8 cellular contexts compared by ENCODE assay signal in genomic region chr5:71757590-71758543, GRCh38. TPM values are rescaled to one million over a fixed set of nuclear protein-coding genes. Genes with fewer than 3 reads are reported as not detected.
DNase-seq lines count a peak whose midpoint lies in the region; ATAC-seq and TF ChIP-seq lines count a peak whose summit lies in the region.

No MANE protein-coding gene starts in this region.

- H3K4me1 ChIP-seq in Loucy (ENCODE audit: insufficient read depth, low read length, poor library complexity, severe bottlenecking): peaks cover 2% of the 10 kb centered on the region
- no peaks in the 10 kb centered on the region for H3K4me1 ChIP-seq in body of pancreas
- H3K4me1 ChIP-seq in smooth muscle cell (ENCODE audit: low read depth): no peaks in the 10 kb centered on the region

- peak; percentile 53 for DNase-seq in DMS79 (lab: John Stamatoyannopoulos, UW)
- peak; percentile 56 to 80 for DNase-seq in SW 1271 (lab: John Stamatoyannopoulos, UW)
- DNase-seq in body of pancreas: peak; percentile 59 to 71 (median 65)
- peak; percentile 76 for DNase-seq in iPS-NIHi7 (ENCODE audit: extremely low spot score)
- peak; percentile 1 for DNase-seq in smooth muscle cell (lab: John Stamatoyannopoulos, UW; ENCODE audit: unreplicated experiment)

- no peaks in the 10 kb centered on the region for H3K79me2 ChIP-seq in Loucy (ENCODE audit: insufficient read depth, low read length)
- H3K79me2 ChIP-seq in smooth muscle cell (ENCODE audit: low read depth): no peaks in the 10 kb centered on the region

- TF ChIP-seq CTCF in Loucy (conservative IDR thresholded peaks at IDR 0.05; ENCODE audit: low read length): peak; percentile 84
- TF ChIP-seq CTCF in body of pancreas (IDR thresholded peaks at IDR 0.05): peak; percentile 27 to 80 (median 72)
- peak; percentile 72 for TF ChIP-seq CTCF in smooth muscle cell (IDR thresholded peaks at IDR 0.05; ENCODE audit: borderline replicate concordance, insufficient read depth, poor library complexity, severe bottlenecking)

- H3K4me3 ChIP-seq in Loucy (ENCODE audit: low read length, poor library complexity, severe bottlenecking) (peak overlapping the region; percentile 33), body of pancreas (no peak overlapping the region), smooth muscle cell (no peak overlapping the region)

- WGBS in body of pancreas, 2 donors: 9 to 13% methylated on average over 14 of the region's 14 CpGs
- WGBS in smooth muscle cell (ENCODE audit: low lambda C conversion rate): 47% methylated on average over 14 of the region's 14 CpGs

- H3F3A ChIP-seq in Loucy (ENCODE audit: low read depth) (no peaks in the 10 kb centered on the region), smooth muscle cell (ENCODE audit: low read depth) (no peaks in the 10 kb centered on the region)

- H3K9me3 ChIP-seq in Loucy (ENCODE audit: insufficient read depth, low read depth, low read length) (no peaks in the 10 kb centered on the region), body of pancreas (no peaks in the 10 kb centered on the region), smooth muscle cell (replicated peaks; ENCODE audit: low read depth) (no peaks in the 10 kb centered on the region)

- no peaks in the 10 kb centered on the region for H3K36me3 ChIP-seq in Loucy (ENCODE audit: insufficient read depth, low read length)
- H3K36me3 ChIP-seq in body of pancreas (replicated peaks in 1 of 2; ENCODE audit: insufficient read depth in 1 of 2, low read depth in 2 of 2): no peaks in the 10 kb centered on the region
- no peaks in the 10 kb centered on the region for H3K36me3 ChIP-seq in smooth muscle cell (ENCODE audit: low read depth)

- intact Hi-C loops in body of pancreas (cut with DNase I): no loop called here

- H3K27me3 ChIP-seq in Loucy (ENCODE audit: insufficient read depth, low read length, poor library complexity, severe bottlenecking) (no peaks in the 10 kb centered on the region), body of pancreas (no peaks in the 10 kb centered on the region), smooth muscle cell (ENCODE audit: low read depth) (no peaks in the 10 kb centered on the region)

- no peaks in the 10 kb centered on the region for H3K9me2 ChIP-seq in Loucy (replicated peaks; ENCODE audit: low read depth, low read length)

- H3K4me2 ChIP-seq in Loucy (ENCODE audit: low read depth, low read length, poor library complexity, severe bottlenecking) (peak overlapping the region; percentile 47), smooth muscle cell (peak overlapping the region; percentile 68)

- H3K9ac ChIP-seq in Loucy (ENCODE audit: low read depth, low read length, poor library complexity, severe bottlenecking): no peak overlapping the region
- H3K9ac ChIP-seq in smooth muscle cell (ENCODE audit: low read depth): no peak overlapping the region

- no peaks in the 10 kb centered on the region for H4K20me1 ChIP-seq in Loucy (ENCODE audit: insufficient read depth, low read length, poor library complexity, severe bottlenecking)
- H4K20me1 ChIP-seq in smooth muscle cell (ENCODE audit: low read depth): no peaks in the 10 kb centered on the region

- no peak overlapping the region for H3K27ac ChIP-seq in body of pancreas
- no peak overlapping the region for H3K27ac ChIP-seq in smooth muscle cell (ENCODE audit: low read depth)

- ATAC-seq in GM21515 (IDR thresholded peaks at IDR 0.05; ENCODE audit: unreplicated experiment): peak; percentile 90
- peak; percentile 88 for ATAC-seq in body of pancreas
- no peak for ATAC-seq in HG03469 (IDR thresholded peaks at IDR 0.05; ENCODE audit: unreplicated experiment)

- no peak for TF ChIP-seq POLR2A in body of pancreas (IDR thresholded peaks at IDR 0.05)

- peak overlapping the region; percentile 74 for H2AFZ ChIP-seq in Loucy (ENCODE audit: low read length)
- H2AFZ ChIP-seq in smooth muscle cell (ENCODE audit: low read depth): peak overlapping the region; percentile 42

RNA-seq across cellular contexts. Expression of gene CARTPT, which starts 38.8 kb away (rescaled TPM):
- total RNA-seq in body of pancreas (not detected), smooth muscle cell (not detected in 2 replicates)
- not detected in 2 replicates for polyA plus RNA-seq in smooth muscle cell

Comparison
In these comparisons a context has a peak if more than half of its experiments do, and no peak if none do; other contexts are left out.
1. DNase-seq: peak in every context shown above with its lines; median percentile 76 in iPS-NIHi7; 68 in SW 1271; 65 in body of pancreas; 53 in DMS79; 1 in smooth muscle cell.